Comparison of ENCODE assay signal across 27 cellular contexts in the genomic region with DNA sequence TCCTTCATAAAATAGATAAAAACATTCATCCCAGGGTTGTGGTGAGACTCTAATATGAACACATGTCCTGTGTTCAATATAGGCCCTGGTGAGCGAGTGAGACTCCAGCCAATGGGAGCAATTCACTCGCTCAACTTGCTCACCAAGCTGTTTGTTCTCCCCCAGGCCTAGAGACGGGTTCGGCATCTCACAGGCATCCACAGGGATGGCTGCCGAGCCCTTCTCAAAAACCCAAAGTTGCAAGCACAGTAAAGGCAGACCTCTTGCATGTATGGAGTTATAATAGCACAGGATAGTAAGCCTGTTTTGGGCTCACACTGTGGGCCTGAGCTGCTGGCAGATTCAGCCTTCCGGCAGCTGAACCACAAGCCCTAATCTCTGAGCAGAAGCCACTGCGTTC.
"Had no signal": no experiment of that assay in that cellular context is flagged by ENCODE, and none has a peak within 500 bp of the region (broad histone marks: within the 10 kb centered on the region; RNA-seq: fewer than 3 reads in every experiment).

No MANE protein-coding gene starts in this region.

- H3K27ac ChIP-seq: heart right ventricle, hepatocyte, lower lobe of right lung, parathyroid adenoma, psoas muscle, right lobe of liver, upper lobe of right lung, uterus had no signal

- H3K27ac Mint-ChIP-seq: stimulated activated effector memory CD8-positive, alpha-beta T cell treated with anti-CD3 and anti-CD28 coated beads, Interleukin-12 subunit alpha, Interleukin-12 subunit beta, amount 100 ng/mL, for 72 hours; stimulated activated naive CD8-positive, alpha-beta T cell treated with anti-CD3 and anti-CD28 coated beads, Interleukin-15, Interleukin-2, amounts not matched to agents 100 ng/mL and 50 ng/mL, for 24 hours had no signal

- H3K4me3 Mint-ChIP-seq: naive thymus-derived CD8-positive, alpha-beta T cell; nephron; neural crest cell; stimulated activated effector memory CD8-positive, alpha-beta T cell treated with anti-CD3 and anti-CD28 coated beads, Interleukin-12 subunit alpha, Interleukin-12 subunit beta, amount 100 ng/mL, for 72 hours; stimulated activated naive CD8-positive, alpha-beta T cell treated with anti-CD3 and anti-CD28 coated beads, Interleukin-15, Interleukin-2, amounts not matched to agents 100 ng/mL and 50 ng/mL, for 24 hours had no signal

- H3K4me1 Mint-ChIP-seq: naive thymus-derived CD8-positive, alpha-beta T cell; stimulated activated effector memory CD8-positive, alpha-beta T cell treated with anti-CD3 and anti-CD28 coated beads, Interleukin-12 subunit alpha, Interleukin-12 subunit beta, amount 100 ng/mL, for 72 hours had no signal

- H3K36me3 ChIP-seq: heart right ventricle, lower lobe of right lung, right lobe of liver, upper lobe of right lung, uterus had no signal

- H3K9me3 ChIP-seq: heart right ventricle, lower lobe of right lung, psoas muscle, right lobe of liver, upper lobe of right lung, uterus had no signal

- H3K4me1 ChIP-seq: lower lobe of right lung, parathyroid adenoma, psoas muscle, right lobe of liver, upper lobe of right lung, uterus had no signal

- H3K36me3 Mint-ChIP-seq: naive thymus-derived CD8-positive, alpha-beta T cell; stimulated activated effector memory CD8-positive, alpha-beta T cell treated with anti-CD3 and anti-CD28 coated beads, Interleukin-12 subunit alpha, Interleukin-12 subunit beta, amount 100 ng/mL, for 72 hours had no signal

- ATAC-seq: heart right ventricle; left cardiac atrium; left lobe of liver; lower lobe of right lung; naive thymus-derived CD8-positive, alpha-beta T cell; psoas muscle; right lobe of liver; upper lobe of right lung had no signal

- H3K9me3 Mint-ChIP-seq: stimulated activated effector memory CD8-positive, alpha-beta T cell treated with anti-CD3 and anti-CD28 coated beads, Interleukin-12 subunit alpha, Interleukin-12 subunit beta, amount 100 ng/mL, for 72 hours; stimulated activated naive CD8-positive, alpha-beta T cell treated with anti-CD3 and anti-CD28 coated beads, Interleukin-15, Interleukin-2, amounts not matched to agents 100 ng/mL and 50 ng/mL, for 24 hours had no signal

- H3K4me3 ChIP-seq: heart right ventricle, hepatocyte, lower lobe of right lung, psoas muscle, right lobe of liver, skin epidermis, upper lobe of right lung, uterus had no signal

- DNase-seq: heart right ventricle; kidney glomerular epithelial cell; left cardiac atrium; lower lobe of right lung; mammary epithelial cell; mesenchymal stem cell; naive thymus-derived CD8-positive, alpha-beta T cell; nucleus accumbens; psoas muscle; right lobe of liver; stimulated activated CD4-positive, alpha-beta T cell treated with anti-CD3 and anti-CD28 coated beads, Interleukin-12 subunit alpha, Interleukin-12 subunit beta, amount 100 ng/mL, for 4 hours; stimulated activated CD4-positive, alpha-beta T cell treated with anti-CD3 and anti-CD28 coated beads, Interleukin-15, amount 100 ng/mL, for 24 hours; stimulated activated CD4-positive, alpha-beta T cell treated with anti-CD3 and anti-CD28 coated beads, Interleukin-2, amount 100 ng/mL, for 24 hours; stimulated activated CD4-positive, alpha-beta T cell treated with anti-CD3 and anti-CD28 coated beads, Interleukin-4, amount 100 ng/mL, for 1 hour; stimulated activated naive CD4-positive, alpha-beta T cell; substantia nigra; trophoblast cell; upper lobe of right lung; uterus had no signal

- H3K27me3 ChIP-seq: heart right ventricle, hepatocyte, right lobe of liver, upper lobe of right lung, uterus had no signal
